ENCODE assay signal across 1 cellular context in the genomic region with DNA sequence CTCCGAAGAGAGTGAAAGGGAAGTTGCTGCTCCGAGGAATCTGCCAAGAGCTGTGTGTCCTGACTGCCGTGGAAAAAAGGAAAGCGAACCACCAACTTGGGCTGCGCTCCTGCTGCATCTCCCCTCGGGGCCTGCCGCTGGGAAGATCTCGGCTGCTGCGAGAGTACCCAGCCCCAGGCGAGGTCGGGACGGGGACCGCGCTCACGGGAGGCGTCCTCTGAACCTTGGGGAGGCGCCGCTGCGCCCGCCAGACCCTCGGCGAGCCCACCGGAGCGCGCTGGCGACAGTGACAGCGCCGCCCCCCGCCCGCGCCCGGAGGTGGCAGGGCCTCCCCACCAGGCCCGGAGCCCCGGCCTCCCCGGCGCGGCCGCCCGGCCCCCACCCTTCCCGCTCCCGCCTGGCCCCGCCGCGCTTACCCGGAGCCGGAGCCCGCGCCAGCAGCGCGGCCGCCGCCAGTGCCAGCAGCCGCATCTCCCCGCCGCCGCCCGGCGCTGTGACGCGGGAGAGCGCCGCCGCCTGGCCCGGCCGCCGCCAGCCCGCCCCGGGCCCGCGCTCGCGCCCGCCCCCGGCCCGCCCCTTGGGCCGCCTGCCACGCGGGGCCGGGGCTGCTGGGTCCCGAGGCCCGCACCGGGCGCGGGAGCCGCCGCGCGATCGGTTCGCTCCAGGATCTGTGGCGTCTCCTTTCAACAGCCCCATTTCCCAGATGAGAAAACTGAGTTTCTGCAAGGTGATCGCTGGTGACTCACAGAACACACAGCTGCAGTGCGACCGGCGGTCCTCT.
TF ChIP-seq lines count a peak whose summit lies in the region.

A gene with protein sequence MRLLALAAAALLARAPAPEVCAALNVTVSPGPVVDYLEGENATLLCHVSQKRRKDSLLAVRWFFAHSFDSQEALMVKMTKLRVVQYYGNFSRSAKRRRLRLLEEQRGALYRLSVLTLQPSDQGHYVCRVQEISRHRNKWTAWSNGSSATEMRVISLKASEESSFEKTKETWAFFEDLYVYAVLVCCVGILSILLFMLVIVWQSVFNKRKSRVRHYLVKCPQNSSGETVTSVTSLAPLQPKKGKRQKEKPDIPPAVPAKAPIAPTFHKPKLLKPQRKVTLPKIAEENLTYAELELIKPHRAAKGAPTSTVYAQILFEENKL (minus strand): TSS at position 508 of the 781 bp plus-strand sequence. CDS start 37 bp downstream, at position 471.

TF ChIP-seq in K562, 482 proteins besides CTCF, POLR2A, EP300 and RAD21 (continued from another document):
- no peak for TF ChIP-seq CGGBP1 (CRISPR knock-in tag; IDR thresholded peaks at IDR 0.05)
- TF ChIP-seq, protein P1, sequence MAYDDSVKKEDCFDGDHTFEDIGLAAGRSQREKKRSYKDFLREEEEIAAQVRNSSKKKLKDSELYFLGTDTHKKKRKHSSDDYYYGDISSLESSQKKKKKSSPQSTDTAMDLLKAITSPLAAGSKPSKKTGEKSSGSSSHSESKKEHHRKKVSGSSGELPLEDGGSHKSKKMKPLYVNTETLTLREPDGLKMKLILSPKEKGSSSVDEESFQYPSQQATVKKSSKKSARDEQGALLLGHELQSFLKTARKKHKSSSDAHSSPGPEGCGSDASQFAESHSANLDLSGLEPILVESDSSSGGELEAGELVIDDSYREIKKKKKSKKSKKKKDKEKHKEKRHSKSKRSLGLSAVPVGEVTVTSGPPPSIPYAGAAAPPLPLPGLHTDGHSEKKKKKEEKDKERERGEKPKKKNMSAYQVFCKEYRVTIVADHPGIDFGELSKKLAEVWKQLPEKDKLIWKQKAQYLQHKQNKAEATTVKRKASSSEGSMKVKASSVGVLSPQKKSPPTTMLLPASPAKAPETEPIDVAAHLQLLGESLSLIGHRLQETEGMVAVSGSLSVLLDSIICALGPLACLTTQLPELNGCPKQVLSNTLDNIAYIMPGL (CRISPR knock-in tag; IDR thresholded peaks at IDR 0.05): no peak
- TF ChIP-seq E2F4 (CRISPR knock-in tag; IDR thresholded peaks at IDR 0.05; ENCODE audit: low read depth): no peak
- TF ChIP-seq SRSF9 (IDR thresholded peaks at IDR 0.05; ENCODE audit: borderline replicate concordance, low read depth, low read length): no peak
- peak; percentile 17 for TF ChIP-seq TAF1 (IDR thresholded peaks at IDR 0.05; ENCODE audit: control insufficient read depth, extremely low read depth, insufficient read depth, low read length, severe bottlenecking)
- 0 out of 2 replicates have a peak, but pooled peaks have one; percentile 35 for TF ChIP-seq HDGF (IDR thresholded peaks at IDR 0.05)
- no peak for TF ChIP-seq IRF2 (CRISPR knock-in tag; IDR thresholded peaks at IDR 0.05)
- no peak for TF ChIP-seq MCM7 (IDR thresholded peaks at IDR 0.05)
- peak; percentile 67; the same call in 1 of the 2 replicates for TF ChIP-seq CHD2 (IDR thresholded peaks at IDR 0.05; ENCODE audit: low read depth, low read length)
- TF ChIP-seq SMAD3 (CRISPR knock-in tag; conservative IDR thresholded peaks at IDR 0.05): no peak
- no peak for TF ChIP-seq PRPF4 (IDR thresholded peaks at IDR 0.05; ENCODE audit: insufficient read depth, low read depth, low read length, poor library complexity, severe bottlenecking)
- no peak for TF ChIP-seq SOX6 (IDR thresholded peaks at IDR 0.05)
- TF ChIP-seq ZFX (CRISPR knock-in tag; IDR thresholded peaks at IDR 0.05): peak; percentile 67; the same call in 1 of the 2 replicates
- TF ChIP-seq SMARCB1 (IDR thresholded peaks at IDR 0.05; ENCODE audit: insufficient read length, low read depth): no peak
- TF ChIP-seq ZNF592 (IDR thresholded peaks at IDR 0.05): no peak
- no peak for TF ChIP-seq NR2F6 (CRISPR knock-in tag; IDR thresholded peaks at IDR 0.05)
- no peak for TF ChIP-seq ZNF644 (tag; IDR thresholded peaks at IDR 0.05; ENCODE audit: low read depth)
- TF ChIP-seq ZNF408 (CRISPR knock-in tag; IDR thresholded peaks at IDR 0.05; ENCODE audit: low read depth): no peak
- TF ChIP-seq ZNF175 (CRISPR knock-in tag; IDR thresholded peaks at IDR 0.05; ENCODE audit: low read depth): no peak
- TF ChIP-seq KDM1A (IDR thresholded peaks at IDR 0.05): peak; percentile 86 to 95
- no peak for TF ChIP-seq ID3 (CRISPR knock-in tag; IDR thresholded peaks at IDR 0.05)
- TF ChIP-seq ID3 (tag; IDR thresholded peaks at IDR 0.05): 0 out of 2 replicates have a peak, but pooled peaks have one; percentile 1
TF ChIP-seq in K562: peak in this region for 46.
